Comparison of ENCODE assay signal across 9 cellular contexts in the genomic region with DNA sequence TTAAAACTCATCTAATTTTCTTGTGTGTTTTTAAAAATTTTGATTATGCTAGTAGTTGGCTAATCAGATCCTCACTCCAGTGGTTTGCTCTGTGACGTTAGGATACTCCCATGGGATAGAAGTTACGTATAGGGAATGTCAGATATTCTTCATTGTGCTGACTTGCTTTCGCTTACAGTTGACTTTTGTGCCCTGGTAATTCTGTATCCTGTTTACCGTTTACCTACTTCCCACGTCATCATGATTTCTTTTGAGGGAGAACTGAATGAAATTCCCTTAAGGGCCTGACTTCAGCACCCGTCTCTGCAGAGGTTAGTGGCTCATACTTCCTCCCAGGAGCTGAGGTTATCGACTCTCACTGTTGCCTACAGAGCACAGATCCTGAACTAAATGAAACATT. TPM values are rescaled to one million over a fixed set of nuclear protein-coding genes. Genes with fewer than 3 reads are reported as not detected.
DNase-seq lines count a peak whose midpoint lies in the region; ATAC-seq and TF ChIP-seq lines count a peak whose summit lies in the region.
"Had no signal": no experiment of that assay in that cellular context is flagged by ENCODE, and none has a peak within 500 bp of the region (broad histone marks: within the 10 kb centered on the region; RNA-seq: fewer than 3 reads in every experiment).

No MANE protein-coding gene starts in this region.

- H3K36me3 ChIP-seq in hepatocyte (replicated peaks; ENCODE audit: insufficient read depth, low read depth) (no peaks in the 10 kb centered on the region), stomach (peaks cover 20 to 47% (median 42%) of the 10 kb centered on the region in 4 donors)

- H2AFZ ChIP-seq in hepatocyte, result no peak overlapping the region

- no peak overlapping the region for H3K27ac Mint-ChIP-seq in activated naive CD8-positive, alpha-beta T cell

- intact Hi-C loops in stomach (cut with DNase I; ENCODE audit: low total_unique reads), result no loop called here

- peaks cover 72% of the 10 kb centered on the region for H3K79me2 ChIP-seq in hepatocyte

- H3K27me3 Mint-ChIP-seq in activated naive CD8-positive, alpha-beta T cell, result no peaks in the 10 kb centered on the region

- H3K4me3 ChIP-seq in hepatocyte, result peak overlapping the region; percentile 71
- H3K4me3 ChIP-seq in stomach, result peak overlapping the region in 3 of 4 donors; percentile 59 to 84 (median 83)

- H3K4me3 Mint-ChIP-seq in activated naive CD8-positive, alpha-beta T cell, result peak overlapping the region; percentile 98

- H3K27me3 ChIP-seq in hepatocyte (no peaks in the 10 kb centered on the region), stomach (no peaks in the 10 kb centered on the region)

- no peaks in the 10 kb centered on the region for H3K9me3 Mint-ChIP-seq in activated naive CD8-positive, alpha-beta T cell (ENCODE audit: low read depth)

- peak overlapping the region; percentile 100 for H3K27ac ChIP-seq in hepatocyte
- peak overlapping the region; percentile 41 to 100 (median 100) for H3K27ac ChIP-seq in stomach

- WGBS in hepatocyte (ENCODE audit: low lambda C conversion rate, missing lambda C conversion rate), result 42% methylated on average over 7 of the region's 7 CpGs
- WGBS in stomach, 5 donors, result 11 to 24% (median 12%) methylated on average over 7 of the region's 7 CpGs

- no peaks in the 10 kb centered on the region for H3K9me3 ChIP-seq in hepatocyte (ENCODE audit: low read depth)
- no peaks in the 10 kb centered on the region for H3K9me3 ChIP-seq in stomach

- no peak for TF ChIP-seq POLR2A in stomach (IDR thresholded peaks at IDR 0.05)

- no peak for TF ChIP-seq EP300 in stomach (IDR thresholded peaks at IDR 0.05)

- H3K4me1 Mint-ChIP-seq in activated naive CD8-positive, alpha-beta T cell (ENCODE audit: low read depth), result peaks cover 67% of the 10 kb centered on the region

- H3K4me1 ChIP-seq in hepatocyte (ENCODE audit: insufficient read depth), result peaks cover 26% of the 10 kb centered on the region
- peaks cover 19 to 77% (median 44%) of the 10 kb centered on the region in 4 donors for H3K4me1 ChIP-seq in stomach

- peak overlapping the region; percentile 84 for H3K4me2 ChIP-seq in hepatocyte

- DNase-seq in NCI-H2107 treated with DMSO at 0.1 percent for 48 hours (lab: John Stamatoyannopoulos, UW; ENCODE audit: unreplicated experiment) (peak; percentile 28), NCI-H2107 (lab: John Stamatoyannopoulos, UW) (no peak), hepatocyte (ENCODE audit: low spot score) (peak; percentile 13), stomach (no peak), mesenteric fat pad (ENCODE audit: low spot score) (no peak)
- no peak for DNase-seq in central memory CD4-positive, alpha-beta T cell
- DNase-seq: activated effector memory CD4-positive, alpha-beta T cell treated with anti-CD3 and anti-CD28 coated beads, Interleukin-2, amount 50 U/mL, for 16 hours had no signal

- ATAC-seq in GM21723 (IDR thresholded peaks at IDR 0.05; ENCODE audit: unreplicated experiment), result no peak

- H3K9me2 ChIP-seq in hepatocyte (replicated peaks; ENCODE audit: insufficient read depth), result no peaks in the 10 kb centered on the region

- TF ChIP-seq CTCF in hepatocyte (IDR thresholded peaks at IDR 0.05; ENCODE audit: poor library complexity) (no peak), stomach (IDR thresholded peaks at IDR 0.05) (no peak)

- peaks cover 58% of the 10 kb centered on the region for H4K20me1 ChIP-seq in hepatocyte (ENCODE audit: insufficient read depth, poor library complexity, severe bottlenecking)

- peaks cover 23% of the 10 kb centered on the region for H3K36me3 Mint-ChIP-seq in activated naive CD8-positive, alpha-beta T cell

RNA-seq across cellular contexts. Expression of a gene that starts 2.6 kb away (rescaled TPM):
- total RNA-seq in hepatocyte (253 and 270 TPM in 2 replicates), stomach (100 to 1,000 TPM in 3 of 5 donors, 10 to 100 TPM in 2; 22.6 to 323 (median 154) TPM), mesenteric fat pad (470 TPM)
- polyA plus RNA-seq in hepatocyte (182 TPM in 2 replicates), stomach (10 to 100 TPM; 38.9 to 89.5 (median 71.2) TPM)

RNA-seq across cellular contexts. Expression of a gene that starts 57.5 kb away (rescaled TPM):
- total RNA-seq in hepatocyte, result 67.4 and 84.0 TPM in 2 replicates
- 79.6 and 91.3 TPM in 2 replicates for polyA plus RNA-seq in hepatocyte
- total RNA-seq in stomach, result 10 to 100 TPM in 4 of 5 donors, 1 to 10 TPM in 1; 8.2 to 99.1 (median 76.3) TPM
- polyA plus RNA-seq in stomach, result 10 to 100 TPM; 20.3 to 49.7 (median 35.3) TPM
- total RNA-seq in mesenteric fat pad, result 124 TPM

Comparison
In these comparisons a context has a peak if more than half of its experiments do, and no peak if none do; other contexts are left out.
1. DNase-seq: peak in NCI-H2107 treated with DMSO at 0.1 percent for 48 hours (single experiment) and hepatocyte (single experiment); none in NCI-H2107 (single experiment), stomach (single experiment), mesenteric fat pad (single experiment) and central memory CD4-positive, alpha-beta T cell (single experiment).